14 cellular contexts compared by ENCODE assay signal in genomic region chr14:92897922-92898599, GRCh38. TPM values are rescaled to one million over a fixed set of nuclear protein-coding genes. Genes with fewer than 3 reads are reported as not detected.
A peak's percentile ranks its signal among the peaks of the same experiment; 100 is the strongest.
DNase-seq lines count a peak whose midpoint lies in the region; ATAC-seq and TF ChIP-seq lines count a peak whose summit lies in the region.
"Had no signal": no experiment of that assay in that cellular context is flagged by ENCODE, and none has a peak within 500 bp of the region (broad histone marks: within the 10 kb centered on the region; RNA-seq: fewer than 3 reads in every experiment).

No MANE protein-coding gene starts in this region.

- TF ChIP-seq CTCF in activated CD8-positive, alpha-beta T cell treated with anti-CD3 and anti-CD28 coated beads for 36 hours (IDR thresholded peaks at IDR 0.05) = no peak
- TF ChIP-seq CTCF in epithelial cell of esophagus (IDR thresholded peaks at IDR 0.05; ENCODE audit: insufficient read depth, low read depth, low read length, missing control alignments) (no peak), OCI-LY7 (conservative IDR thresholded peaks at IDR 0.05; ENCODE audit: low read length) (no peak), BE2C (IDR thresholded peaks at IDR 0.05; ENCODE audit: low read depth, low read length) (no peak), tibial artery (IDR thresholded peaks at IDR 0.05) (no peak)

- H3K4me2 ChIP-seq in OCI-LY7 (ENCODE audit: low read length) = no peak overlapping the region

- H3K9me2 ChIP-seq in OCI-LY7 (ENCODE audit: insufficient read depth, low read length) = no peaks in the 10 kb centered on the region

- H3K27ac ChIP-seq in OCI-LY7 (ENCODE audit: low read depth, low read length, poor library complexity, severe bottlenecking) = no peak overlapping the region
- H3K27ac ChIP-seq in tibial artery = no peak overlapping the region
- H3K27ac ChIP-seq: 22Rv1, parathyroid adenoma had no signal

- peaks cover 22% of the 10 kb centered on the region for H3K27me3 Mint-ChIP-seq in activated CD8-positive, alpha-beta T cell treated with anti-CD3 and anti-CD28 coated beads for 36 hours

- DNase-seq in SIG-M5 treated with dmso at 0.1 percent for 504 hours (lab: John Stamatoyannopoulos, UW; ENCODE audit: unreplicated experiment) (peak; percentile 7), SIG-M5 (lab: John Stamatoyannopoulos, UW) (no peak), epithelial cell of esophagus (ENCODE audit: low read depth) (peak; percentile 18), OCI-LY7 (ENCODE audit: low spot score) (no peak), BE2C (no peak), tibial artery (no peak)
- peak; percentile 73 for DNase-seq in activated CD8-positive, alpha-beta T cell treated with anti-CD3 and anti-CD28 coated beads for 36 hours
- DNase-seq in stimulated activated CD8-positive, alpha-beta memory T cell treated with anti-CD3 and anti-CD28 coated beads, Interleukin-2, amount 100 ng/mL, for 48 hours (ENCODE audit: low read depth in 2 of 2) = peak; percentile 28 to 33
- DNase-seq: DMS153, SHP77 treated with DMSO at 0.1 percent for 48 hours had no signal

- POLR2A ChIA-PET in activated CD8-positive, alpha-beta T cell treated with anti-CD3 and anti-CD28 coated beads for 36 hours (lab: Charles Lee) = interaction anchor here (1.4 kb wide), 1 partner anchor 15 kb away, joined by 4 read pairs; no protein-coding TSS in a partner anchor
- POLR2A ChIA-PET in OCI-LY7 (lab: Charles Lee) = no interaction called here

- peak overlapping the region; percentile 77 for H3K27ac Mint-ChIP-seq in activated CD8-positive, alpha-beta T cell treated with anti-CD3 and anti-CD28 coated beads for 36 hours

- CTCF ChIA-PET in activated CD8-positive, alpha-beta T cell treated with anti-CD3 and anti-CD28 coated beads for 36 hours (lab: Charles Lee) = no interaction called here
- CTCF ChIA-PET in OCI-LY7 (lab: Charles Lee; ENCODE audit: unreplicated experiment) = no interaction called here

- H3K4me1 ChIP-seq in OCI-LY7 (ENCODE audit: insufficient read depth, low read length, poor library complexity, severe bottlenecking) (no peaks in the 10 kb centered on the region), BE2C (no peaks in the 10 kb centered on the region; the same call in 1 of the 2 replicates), tibial artery (no peaks in the 10 kb centered on the region)

- no peak overlapping the region for H2AFZ ChIP-seq in OCI-LY7 (ENCODE audit: low read length)
- H2AFZ ChIP-seq: parathyroid adenoma had no signal

- H3K36me3 ChIP-seq in OCI-LY7 (ENCODE audit: insufficient read depth, low read length) (no peaks in the 10 kb centered on the region), BE2C (no peaks in the 10 kb centered on the region), tibial artery (no peaks in the 10 kb centered on the region)

- intact Hi-C loops in activated CD8-positive, alpha-beta T cell treated with anti-CD3 and anti-CD28 coated beads for 36 hours (cut with micrococcal nuclease) = no loop called here
- intact Hi-C loops in OCI-LY7 (cut with micrococcal nuclease; ENCODE audit: unreplicated experiment) (no loop called here), tibial artery (cut with DNase I; ENCODE audit: low total_unique reads) (no loop called here)

- H3K9me3 Mint-ChIP-seq in activated CD8-positive, alpha-beta T cell treated with anti-CD3 and anti-CD28 coated beads for 36 hours = peaks cover 15% of the 10 kb centered on the region

- H3K4me1 Mint-ChIP-seq in activated CD8-positive, alpha-beta T cell treated with anti-CD3 and anti-CD28 coated beads for 36 hours (ENCODE audit: low read depth) = peaks cover 22% of the 10 kb centered on the region

- H4K20me1 ChIP-seq in OCI-LY7 (ENCODE audit: insufficient read depth, low read length) = no peaks in the 10 kb centered on the region

- no peaks in the 10 kb centered on the region for H3K79me2 ChIP-seq in OCI-LY7 (ENCODE audit: insufficient read depth, low read depth, low read length)

- H3K4me3 Mint-ChIP-seq in activated CD8-positive, alpha-beta T cell treated with anti-CD3 and anti-CD28 coated beads for 36 hours = peak overlapping the region; percentile 20

- no TSS peak for BruUV-seq in OCI-LY7 (replicated peaks; lab: Mats Ljungman, UMichigan)

- no peaks in the 10 kb centered on the region for H3K9me3 ChIP-seq in OCI-LY7 (ENCODE audit: low read length)
- H3K9me3 ChIP-seq in BE2C = peaks cover 3% of the 10 kb centered on the region; the same call in 1 of the 2 replicates
- H3K9me3 ChIP-seq in tibial artery = peaks cover 0 to 13% (median 6%) of the 10 kb centered on the region in 3 donors

- no peaks in the 10 kb centered on the region for H3K27me3 ChIP-seq in BE2C
- H3K27me3 ChIP-seq in tibial artery = peaks cover 0 to 24% of the 10 kb centered on the region in 2 donors

- no peaks in the 10 kb centered on the region for H3K36me3 Mint-ChIP-seq in activated CD8-positive, alpha-beta T cell treated with anti-CD3 and anti-CD28 coated beads for 36 hours (ENCODE audit: low read depth)

- ATAC-seq in activated CD8-positive, alpha-beta T cell treated with anti-CD3 and anti-CD28 coated beads for 36 hours = peak; percentile 91
- ATAC-seq: K562 had no signal

- H3K4me3 ChIP-seq in epithelial cell of esophagus (ENCODE audit: low read length) = no peak overlapping the region
- H3K4me3 ChIP-seq in OCI-LY7 (ENCODE audit: low read depth, low read length, poor library complexity, severe bottlenecking) = no peak overlapping the region
- no peak overlapping the region for H3K4me3 ChIP-seq in BE2C (ENCODE audit: low read depth, low read length)
- no peak overlapping the region for H3K4me3 ChIP-seq in tibial artery
- H3K4me3 ChIP-seq: K562 had no signal

RNA-seq across cellular contexts. Expression of gene CHGA, which starts 24.9 kb away (rescaled TPM):
- total RNA-seq in activated CD8-positive, alpha-beta T cell treated with anti-CD3 and anti-CD28 coated beads for 36 hours = not detected
- not detected in 2 replicates for total RNA-seq in OCI-LY7 (2014; rRNA removed; shearing (Covaris generic))
- 0.57 TPM in 1 of 2 replicates, not detected in the other for total RNA-seq in OCI-LY7 (2022)
- polyA plus RNA-seq in BE2C (2012; ENCODE audit: insufficient read depth, insufficient read length, low read depth) = 6,216 TPM
- total RNA-seq: dermis microvascular lymphatic vessel endothelial cell, K562 had no signal
- polyA plus RNA-seq: K562 had no signal

Comparison
In these comparisons a context has a peak if more than half of its experiments do, and no peak if none do; other contexts are left out.
1. DNase-seq: peak in SIG-M5 treated with dmso at 0.1 percent for 504 hours (single experiment), activated CD8-positive, alpha-beta T cell treated with anti-CD3 and anti-CD28 coated beads for 36 hours (single experiment), epithelial cell of esophagus (single experiment) and stimulated activated CD8-positive, alpha-beta memory T cell treated with anti-CD3 and anti-CD28 coated beads, Interleukin-2, amount 100 ng/mL, for 48 hours (2 of 2); none in SIG-M5 (single experiment), OCI-LY7 (single experiment), BE2C (single experiment) and tibial artery (0 of 2).